2 cellular contexts compared by ENCODE assay signal in the genomic region with DNA sequence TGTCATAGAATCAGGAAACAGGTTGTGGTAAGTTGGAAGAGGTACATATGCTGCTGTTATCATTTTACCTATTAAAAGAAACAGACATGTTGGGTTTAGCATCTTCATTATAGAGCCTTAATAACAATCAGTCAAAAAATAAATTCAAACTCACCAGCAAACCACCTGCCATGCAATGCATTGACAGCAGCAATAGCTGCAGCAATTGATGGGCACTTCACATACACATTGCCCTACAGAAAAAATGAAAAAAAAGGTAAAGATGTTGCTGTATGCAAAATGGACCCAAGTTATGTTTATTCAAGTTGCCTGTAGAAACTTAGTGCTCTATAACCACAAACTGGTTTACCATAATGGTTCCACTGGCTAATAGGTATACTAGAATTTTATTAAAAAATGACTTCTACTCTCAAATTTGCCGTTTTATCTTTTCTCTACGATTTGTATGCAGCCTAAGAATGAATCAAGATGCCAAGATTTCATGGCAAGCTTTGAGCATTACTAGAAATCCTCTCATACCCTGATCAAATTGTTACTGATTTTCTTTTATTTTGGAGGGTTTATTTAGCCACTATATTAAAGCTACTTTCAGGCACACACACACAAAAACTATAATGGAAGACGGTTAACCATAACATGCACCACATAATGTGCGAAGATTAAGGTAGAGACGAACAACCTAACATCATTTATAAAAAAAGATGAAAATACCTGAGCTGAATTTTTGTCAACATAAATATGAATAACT.
TF ChIP-seq lines count a peak whose summit lies in the region.

No MANE protein-coding gene starts in this region.

TF ChIP-seq in A549, 52 proteins besides CTCF, POLR2A, EP300 and RAD21:
- TF ChIP-seq FOSB (CRISPR knock-in tag; IDR thresholded peaks at IDR 0.05) (peak; percentile 46; the same call in 1 of the 2 replicates), HDAC2 (IDR thresholded peaks at IDR 0.05) (no peak)

TF ChIP-seq in GM12878, 131 proteins besides CTCF, POLR2A, EP300 and RAD21:
- TF ChIP-seq GABPA (IDR thresholded peaks at IDR 0.05; ENCODE audit: low read depth) = no peak
- no peak for TF ChIP-seq GATAD2B (conservative IDR thresholded peaks at IDR 0.05; ENCODE audit: low read depth)
- no peak for TF ChIP-seq LARP7 (IDR thresholded peaks at IDR 0.05)
- TF ChIP-seq EED (IDR thresholded peaks at IDR 0.05; ENCODE audit: low read depth) = no peak
- no peak for TF ChIP-seq SMAD1 (IDR thresholded peaks at IDR 0.05; ENCODE audit: low read depth, partially characterized antibody)
- no peak for TF ChIP-seq ZNF24 (IDR thresholded peaks at IDR 0.05)
- TF ChIP-seq, protein P1, sequence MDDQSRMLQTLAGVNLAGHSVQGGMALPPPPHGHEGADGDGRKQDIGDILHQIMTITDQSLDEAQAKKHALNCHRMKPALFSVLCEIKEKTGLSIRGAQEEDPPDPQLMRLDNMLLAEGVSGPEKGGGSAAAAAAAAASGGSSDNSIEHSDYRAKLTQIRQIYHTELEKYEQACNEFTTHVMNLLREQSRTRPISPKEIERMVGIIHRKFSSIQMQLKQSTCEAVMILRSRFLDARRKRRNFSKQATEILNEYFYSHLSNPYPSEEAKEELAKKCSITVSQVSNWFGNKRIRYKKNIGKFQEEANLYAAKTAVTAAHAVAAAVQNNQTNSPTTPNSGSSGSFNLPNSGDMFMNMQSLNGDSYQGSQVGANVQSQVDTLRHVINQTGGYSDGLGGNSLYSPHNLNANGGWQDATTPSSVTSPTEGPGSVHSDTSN (IDR thresholded peaks at IDR 0.05; ENCODE audit: insufficient replicate concordance, low read depth, low read length) = no peak
- TF ChIP-seq, protein P2, sequence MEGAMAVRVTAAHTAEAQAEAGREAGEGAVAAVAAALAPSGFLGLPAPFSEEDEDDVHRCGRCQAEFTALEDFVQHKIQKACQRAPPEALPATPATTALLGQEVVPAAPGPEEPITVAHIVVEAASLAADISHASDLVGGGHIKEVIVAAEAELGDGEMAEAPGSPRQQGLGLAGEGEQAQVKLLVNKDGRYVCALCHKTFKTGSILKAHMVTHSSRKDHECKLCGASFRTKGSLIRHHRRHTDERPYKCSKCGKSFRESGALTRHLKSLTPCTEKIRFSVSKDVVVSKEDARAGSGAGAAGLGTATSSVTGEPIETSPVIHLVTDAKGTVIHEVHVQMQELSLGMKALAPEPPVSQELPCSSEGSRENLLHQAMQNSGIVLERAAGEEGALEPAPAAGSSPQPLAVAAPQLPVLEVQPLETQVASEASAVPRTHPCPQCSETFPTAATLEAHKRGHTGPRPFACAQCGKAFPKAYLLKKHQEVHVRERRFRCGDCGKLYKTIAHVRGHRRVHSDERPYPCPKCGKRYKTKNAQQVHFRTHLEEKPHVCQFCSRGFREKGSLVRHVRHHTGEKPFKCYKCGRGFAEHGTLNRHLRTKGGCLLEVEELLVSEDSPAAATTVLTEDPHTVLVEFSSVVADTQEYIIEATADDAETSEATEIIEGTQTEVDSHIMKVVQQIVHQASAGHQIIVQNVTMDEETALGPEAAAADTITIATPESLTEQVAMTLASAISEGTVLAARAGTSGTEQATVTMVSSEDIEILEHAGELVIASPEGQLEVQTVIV (IDR thresholded peaks at IDR 0.05; ENCODE audit: borderline replicate concordance, partially characterized antibody) = no peak
- TF ChIP-seq IKZF2 (IDR thresholded peaks at IDR 0.05) = no peak
- no peak for TF ChIP-seq ASH2L (IDR thresholded peaks at IDR 0.05; ENCODE audit: borderline replicate concordance, low read depth)
- no peak for TF ChIP-seq PML (IDR thresholded peaks at IDR 0.05; ENCODE audit: low read length)
- TF ChIP-seq DPF2 (IDR thresholded peaks at IDR 0.05) = no peak
- TF ChIP-seq CBFB (IDR thresholded peaks at IDR 0.05; ENCODE audit: low read depth) = no peak
- TF ChIP-seq NFXL1 (IDR thresholded peaks at IDR 0.05; ENCODE audit: borderline replicate concordance) = no peak
- no peak for TF ChIP-seq POLR2AphosphoS2 (IDR thresholded peaks at IDR 0.05; ENCODE audit: low read depth, low read length)
- no peak for TF ChIP-seq TBL1XR1 (IDR thresholded peaks at IDR 0.05; ENCODE audit: low read depth, low read length)
TF ChIP-seq in GM12878: peak in this region for 0.
